Comparison of ENCODE assay signal across 28 cellular contexts in the genomic region with DNA sequence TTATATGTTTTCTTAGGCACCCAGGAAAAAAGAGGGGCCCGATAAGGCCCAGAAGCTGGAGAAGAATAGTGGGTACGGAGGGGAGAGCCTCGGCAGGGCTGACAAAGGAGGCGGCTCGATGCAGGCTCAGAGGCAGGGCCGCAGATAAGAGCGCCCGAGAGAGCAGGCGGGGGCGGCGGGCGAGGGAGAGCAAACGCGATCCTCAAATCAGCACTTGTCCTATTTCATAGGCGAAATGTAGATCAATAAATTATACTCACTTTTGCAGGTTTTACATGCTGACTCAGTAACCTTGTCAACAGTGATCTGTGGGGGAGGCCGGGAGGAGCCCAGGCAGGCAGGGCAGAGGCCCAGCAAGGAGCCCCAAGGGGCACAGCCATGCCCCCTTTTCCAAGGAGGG. TPM values are rescaled to one million over a fixed set of nuclear protein-coding genes. Genes with fewer than 3 reads are reported as not detected.
DNase-seq lines count a peak whose midpoint lies in the region; ATAC-seq, FAIRE-seq and TF ChIP-seq lines count a peak whose summit lies in the region.
"Had no signal": no experiment of that assay in that cellular context is flagged by ENCODE, and none has a peak within 500 bp of the region (broad histone marks: within the 10 kb centered on the region; RNA-seq: fewer than 3 reads in every experiment).

No MANE protein-coding gene starts in this region.

- TF ChIP-seq RAD21 in SK-N-SH (IDR thresholded peaks at IDR 0.05; ENCODE audit: low read length) = no peak
- TF ChIP-seq RAD21 in K562 (CRISPR knock-in tag; conservative IDR thresholded peaks at IDR 0.05 in 1 of 2, IDR thresholded peaks at IDR 0.05 in 1 of 2) = no peak

- ATAC-seq in SK-N-SH treated with all-trans-retinoic acid at 6 μM for 48 hours (no peak), K562 (peak; percentile 56), HG03469 (IDR thresholded peaks at IDR 0.05; ENCODE audit: unreplicated experiment) (no peak)
- ATAC-seq: A549, GM12878, GM23338 had no signal

- no peaks in the 10 kb centered on the region for H3F3A ChIP-seq in SK-N-SH (replicated peaks; ENCODE audit: insufficient read depth)

- H3K4me3 ChIP-seq in SK-N-SH (ENCODE audit: low read depth in 2 of 2, low read length in 1 of 2) = no peak overlapping the region
- H3K4me3 ChIP-seq in K562 = no peak overlapping the region
- H3K4me3 ChIP-seq in testis = no peak overlapping the region
- H3K4me3 ChIP-seq: A549; BLaER1 treated with 17β-estradiol and CSF1 and Interleukin-3, amounts not matched to agents 10 nM and 100 nM; GM12878; GM23338; HAP-1 had no signal

- H3K4me1 ChIP-seq in SK-N-SH (ENCODE audit: control insufficient read depth in 1 of 2, insufficient read depth in 2 of 2, low read depth in 1 of 2, low read length in 1 of 2) = peaks cover 0 to 4% of the 10 kb centered on the region in 2 experiments; a peak in 1 of 4 replicates
- peaks cover 0 to 20% of the 10 kb centered on the region in 2 experiments; a peak in 2 of 5 replicates for H3K4me1 ChIP-seq in K562 (replicated peaks in 1 of 2; ENCODE audit: control insufficient read depth in 2 of 2, insufficient read depth in 2 of 2, low read length in 2 of 2)
- no peaks in the 10 kb centered on the region for H3K4me1 ChIP-seq in testis
- H3K4me1 ChIP-seq: A549, BE2C, HAP-1 had no signal

- FAIRE-seq in K562 (lab: Jason Lieb, UNC) = no peak
- FAIRE-seq: A549, D721Med, GM12878, GM19239, H54 had no signal

- H3K27ac ChIP-seq in SK-N-SH (ENCODE audit: low read depth in 2 of 2, low read length in 1 of 2) = no peak overlapping the region
- H3K27ac ChIP-seq in K562 (ENCODE audit: extremely low read depth, low read depth, low read length) = no peak overlapping the region
- H3K27ac ChIP-seq in testis = peak overlapping the region in 1 of 2 donors; percentile 45
- H3K27ac ChIP-seq: A549; BLaER1 treated with 17β-estradiol and CSF1 and Interleukin-3, amounts not matched to agents 10 nM and 100 nM had no signal

- H3K36me3 ChIP-seq in SK-N-SH (replicated peaks in 1 of 2; ENCODE audit: control insufficient read depth in 1 of 2, insufficient read depth in 2 of 2, low read length in 1 of 2) (no peaks in the 10 kb centered on the region), K562 (ENCODE audit: control insufficient read depth, insufficient read depth, low read length) (no peaks in the 10 kb centered on the region), testis (ENCODE audit: low read depth, missing control alignments) (no peaks in the 10 kb centered on the region)
- H3K36me3 ChIP-seq: BE2C; BLaER1 treated with 17β-estradiol and CSF1 and Interleukin-3, amounts not matched to agents 10 nM and 100 nM; HAP-1 had no signal

- intact Hi-C loops in K562 (cut with micrococcal nuclease) (no loop called here), head of caudate nucleus (cut with DNase I) (no loop called here), testis (cut with DNase I; ENCODE audit: low total_unique reads) (no loop called here)

- in situ Hi-C loops in K562 (cut with MboI) = no loop called here

- CTCF ChIA-PET in SK-N-SH (lab: Yijun Ruan, JAX) = interaction anchor here (1.2 to 3.3 kb wide), 3 partner anchors 40 to 341 kb away, joined by 3 to 12 read pairs (median 7); no protein-coding TSS in a partner anchor
- CTCF ChIA-PET in K562 (lab: Yijun Ruan, JAX; ENCODE audit: low intra/inter-chr PET ratio) = no interaction called here

- H3K9me3 ChIP-seq in SK-N-SH (no peaks in the 10 kb centered on the region), K562 (replicated peaks; ENCODE audit: control insufficient read depth, insufficient read depth, low read depth, low read length) (no peaks in the 10 kb centered on the region), testis (no peaks in the 10 kb centered on the region)
- H3K9me3 ChIP-seq: A549; BE2C; BLaER1 treated with 17β-estradiol and CSF1 and Interleukin-3, amounts not matched to agents 10 nM and 100 nM; HAP-1 had no signal

- POLR2A ChIA-PET in SK-N-SH (lab: Yijun Ruan, JAX) (no interaction called here), K562 (lab: Yijun Ruan, JAX) (interaction anchor here (1.5 kb wide), 1 partner anchor 11 kb away, joined by 4 read pairs; no protein-coding TSS in a partner anchor)

- peak; percentile 52 for DNase-seq in SK-N-SH
- peak; percentile 37 to 56 (median 53) for DNase-seq in K562 (ENCODE audit: extremely low read depth in 1 of 4, low spot score in 3 of 4)
- DNase-seq in head of caudate nucleus = peak in 31 of 42 donors; percentile 9 to 75 (median 48)
- DNase-seq in testis = peak; percentile 57
- no peak for DNase-seq in activated CD4-positive, alpha-beta T cell treated with anti-CD3 and anti-CD28 coated beads for 4 hours
- no peak for DNase-seq in SHP77 (lab: John Stamatoyannopoulos, UW)
- DNase-seq: 8988T; ACHN; AML-193; CD4-positive, alpha-beta T cell; CD8-positive, alpha-beta memory T cell; DMS 273 treated with DMSO at 0.1 percent for 48 hours; DMS79; EL; GDM1; HFFc6 had no signal

- no peaks in the 10 kb centered on the region for H3K9me2 ChIP-seq in SK-N-SH

- no peak for TF ChIP-seq EP300 in SK-N-SH (IDR thresholded peaks at IDR 0.05; ENCODE audit: borderline replicate concordance in 1 of 2, low read depth in 1 of 2, low read length in 1 of 2)
- TF ChIP-seq EP300 in K562 (IDR thresholded peaks at IDR 0.05; ENCODE audit: low read length) = no peak

- no peak overlapping the region for H3K9ac ChIP-seq in SK-N-SH
- H3K9ac ChIP-seq in K562 (ENCODE audit: insufficient read depth in 1 of 2, low read depth in 2 of 2, low read length in 2 of 2) = no peak overlapping the region
- H3K9ac ChIP-seq: BLaER1 treated with 17β-estradiol and CSF1 and Interleukin-3, amounts not matched to agents 10 nM and 100 nM had no signal

- no peak overlapping the region for H3K4me2 ChIP-seq in SK-N-SH
- H3K4me2 ChIP-seq in K562 (ENCODE audit: insufficient read depth, low read length) = no peak overlapping the region
- H3K4me2 ChIP-seq: A549; BLaER1 treated with 17β-estradiol and CSF1 and Interleukin-3, amounts not matched to agents 10 nM and 100 nM; GM23338 had no signal

- TF ChIP-seq POLR2A in K562 (conservative IDR thresholded peaks at IDR 0.05) (no peak), testis (IDR thresholded peaks at IDR 0.05) (no peak)

- H3K79me2 ChIP-seq in SK-N-SH (ENCODE audit: insufficient read depth) (no peaks in the 10 kb centered on the region), K562 (ENCODE audit: control insufficient read depth, insufficient read depth, low read length) (no peaks in the 10 kb centered on the region)

- no peaks in the 10 kb centered on the region for H4K20me1 ChIP-seq in SK-N-SH (ENCODE audit: insufficient read depth)
- peaks cover 53% of the 10 kb centered on the region for H4K20me1 ChIP-seq in K562 (replicated peaks; ENCODE audit: control insufficient read depth, insufficient read depth, low read length)

- H2AFZ ChIP-seq in SK-N-SH (ENCODE audit: low read depth) (no peak overlapping the region), K562 (ENCODE audit: low read depth, low read length) (no peak overlapping the region)
- H2AFZ ChIP-seq: GM23338 had no signal

- TF ChIP-seq CTCF in SK-N-SH (IDR thresholded peaks at IDR 0.05) (no peak), K562 (IDR thresholded peaks at IDR 0.05 in 2 of 3, conservative IDR thresholded peaks at IDR 0.05 in 1 of 3; ENCODE audit: insufficient read depth in 2 of 3, low read depth in 1 of 3, low read length in 3 of 3) (no peak), testis (IDR thresholded peaks at IDR 0.05) (no peak)

- H3K27me3 ChIP-seq in SK-N-SH (ENCODE audit: insufficient read depth) (peaks cover 28% of the 10 kb centered on the region), K562 (ENCODE audit: control insufficient read depth in 2 of 2, insufficient read depth in 2 of 2, low read length in 2 of 2) (peaks cover 57 to 96% of the 10 kb centered on the region in 2 experiments; a peak in 4 of 5 replicates), testis (no peaks in the 10 kb centered on the region)
- H3K27me3 ChIP-seq: BE2C; BLaER1 treated with 17β-estradiol and CSF1 and Interleukin-3, amounts not matched to agents 10 nM and 100 nM had no signal

- WGBS in SK-N-SH (ENCODE audit: low lambda C conversion rate) = 77% methylated on average over 15 of the region's 16 CpGs
- 1% methylated on average over 16 of the region's 16 CpGs for WGBS in K562 (ENCODE audit: insufficient coverage, low coverage, missing lambda C conversion rate)
- WGBS in testis, 2 donors = 57 to 86% methylated on average over 15 to 16 of the region's 16 CpGs

- peaks cover 5% of the 10 kb centered on the region for H3K9me1 ChIP-seq in K562 (ENCODE audit: control insufficient read depth, insufficient read depth, low read length)

- no TSS peak for BruUV-seq in K562 (replicated peaks; lab: Mats Ljungman, UMichigan)

TF ChIP-seq in SK-N-SH, 30 proteins besides CTCF, POLR2A, EP300 and RAD21 (continues in another document):
- 0 out of 2 replicates have a peak, but pooled peaks have one; percentile 0 for TF ChIP-seq GATA2 (CRISPR knock-in tag; IDR thresholded peaks at IDR 0.05)

TF ChIP-seq in K562, 482 proteins besides CTCF, POLR2A, EP300 and RAD21 (continues in another document):
- TF ChIP-seq ZNF197 (CRISPR knock-in tag; IDR thresholded peaks at IDR 0.05; ENCODE audit: low read depth) (no peak), ZNF316 (IDR thresholded peaks at IDR 0.05) (peak; percentile 67), C11orf30 (IDR thresholded peaks at IDR 0.05; ENCODE audit: low read depth) (peak; percentile 27; the same call in 1 of the 2 replicates)

RNA-seq across cellular contexts. Expression of gene GRM4, which starts 42.6 kb away (rescaled TPM):
- polyA plus RNA-seq in SK-N-SH (2012; rRNA removed) = not detected in 2 replicates
- polyA plus RNA-seq in SK-N-SH (2012; cell fraction: cytosol; rRNA removed) = not detected in 2 replicates
- polyA plus RNA-seq in SK-N-SH (2012; cell fraction: nucleus; rRNA removed) = 0.04 and 0.05 TPM in 2 replicates
- total RNA-seq in K562 (2011; cell fraction: chromatin; rRNA removed; ENCODE audit: low replicate concordance) = 0.09 TPM in 1 of 2 replicates, not detected in the other
- not detected in 2 replicates for total RNA-seq in K562 (2011; cell fraction: nucleolus; rRNA removed)
- not detected in 2 replicates for total RNA-seq in K562 (2011; cell fraction: nucleoplasm; rRNA removed)
- 0.18 TPM in 1 of 2 replicates, not detected in the other for total RNA-seq in K562 (2014; rRNA removed)
- not detected in 2 replicates for total RNA-seq in K562 (2014; rRNA removed; fragmentation: Illumina TruSeq; extraction: Trizol)
- total RNA-seq in K562 (2015; rRNA removed; fragmentation: Illumina TruSeq; extraction: Trizol) = not detected in 2 replicates
- total RNA-seq in K562 (2021) = not detected in 2 replicates
- not detected in 2 replicates for polyA plus RNA-seq in K562 (2011; rRNA removed)
- not detected in 2 replicates for polyA plus RNA-seq in K562 (2011; cell fraction: cytosol; rRNA removed)
- polyA plus RNA-seq in K562 (2011; cell fraction: nucleus; rRNA removed) = 0.09 TPM in 1 of 2 replicates, not detected in the other
- 0.04 TPM in 1 of 2 replicates, not detected in the other for polyA plus RNA-seq in K562 (2012)
- polyA plus RNA-seq in K562 (2014; fragmentation: Illumina TruSeq; extraction: Trizol) = not detected in 2 replicates
- not detected for polyA plus RNA-seq in K562 (2014; fragmentation: Nextera tagmentation; extraction: Ambion mirVana)
- not detected in 2 replicates for polyA plus RNA-seq in K562 (2014; rRNA removed)
- not detected in 2 replicates for polyA minus RNA-seq in K562 (2011; rRNA and poly(A)+ RNA removed)
- not detected in 2 replicates for polyA minus RNA-seq in K562 (2011; cell fraction: cytosol; rRNA and poly(A)+ RNA removed)
- 0.11 TPM in 1 of 2 replicates, not detected in the other for polyA minus RNA-seq in K562 (2011; cell fraction: nucleus; rRNA and poly(A)+ RNA removed)
- 1 to 10 TPM; 3.5 TPM for total RNA-seq in testis
- 1.6 TPM for polyA plus RNA-seq in testis (ENCODE audit: insufficient read depth, low read depth, low replicate concordance)
- total RNA-seq: CD8-positive, alpha-beta memory T cell had no signal
- polyA plus RNA-seq: CD14-positive monocyte had no signal

Comparison
In these comparisons a context has a peak if more than half of its experiments do, and no peak if none do; other contexts are left out.
1. DNase-seq: peak in SK-N-SH (single experiment), K562 (4 of 4), head of caudate nucleus (31 of 42) and testis (single experiment); none in activated CD4-positive, alpha-beta T cell treated with anti-CD3 and anti-CD28 coated beads for 4 hours (0 of 2) and SHP77 (0 of 2).
2. Of the 27 proteins assayed by ChIP-seq in both K562 and SK-N-SH: peak only in K562: none; only in SK-N-SH: GATA2; in both: none; in neither: 26.